Comparison of ENCODE assay signal across 29 cellular contexts in the genomic region with DNA sequence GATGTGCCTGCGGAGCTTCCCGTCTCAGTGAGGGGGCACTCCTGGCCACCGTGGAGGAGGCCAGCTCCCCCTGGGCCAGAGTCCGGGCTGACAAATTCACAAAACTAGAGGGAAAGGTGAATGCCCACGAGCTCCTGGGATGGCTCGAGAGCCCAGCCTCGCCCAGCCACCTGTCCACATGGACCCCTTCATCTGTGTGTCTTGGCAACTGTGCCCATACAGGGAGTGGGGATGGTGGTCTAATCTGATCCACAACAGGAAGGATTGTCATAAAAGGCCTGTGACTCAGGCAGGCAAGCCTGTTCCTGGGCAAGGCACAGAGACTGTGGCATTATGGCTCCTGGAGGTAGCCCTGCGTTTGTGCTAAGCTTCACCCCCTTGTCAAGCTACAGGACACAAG. TPM values are rescaled to one million over a fixed set of nuclear protein-coding genes. Genes with fewer than 3 reads are reported as not detected.
DNase-seq lines count a peak whose midpoint lies in the region; ATAC-seq, FAIRE-seq and TF ChIP-seq lines count a peak whose summit lies in the region.
"Had no signal": no experiment of that assay in that cellular context is flagged by ENCODE, and none has a peak within 500 bp of the region (broad histone marks: within the 10 kb centered on the region; RNA-seq: fewer than 3 reads in every experiment).

No MANE protein-coding gene starts in this region.

- DNase-seq in IMR-90: peak; percentile 16
- DNase-seq in endothelial cell of umbilical vein (ENCODE audit: low read depth, low spot score): peak; percentile 47
- no peak for DNase-seq in transverse colon
- DNase-seq in effector CD4-positive, alpha-beta T cell: no peak
- DNase-seq in GM10266 (ENCODE audit: extremely low spot score): no peak
- DNase-seq: activated CD4-positive, alpha-beta T cell treated with anti-CD3 and anti-CD28 coated beads for 1 hour; activated effector memory CD4-positive, alpha-beta T cell treated with Interleukin-2 at 50 U/mL for 16 hours; activated naive CD8-positive, alpha-beta T cell treated with anti-CD3 and anti-CD28 coated beads for 36 hours; activated T-cell treated with anti-CD3 and anti-CD28 coated beads for 4 hours; aorta; C1 segment of cervical spinal cord; glutamatergic neuron; KG1; kidney; MG63; NCI-H1417 treated with DMSO at 0.1 percent for 48 hours; NCI-H2081 treated with DMSO at 0.1 percent for 48 hours; NCI-H446; nucleus accumbens; stimulated activated CD8-positive, alpha-beta memory T cell treated with anti-CD3 and anti-CD28 coated beads, Interleukin-4, amount 100 ng/mL, for 48 hours; T-helper 1 cell had no signal

- H3K27me3 Mint-ChIP-seq in nephron (ENCODE audit: low read depth): peaks cover 3% of the 10 kb centered on the region
- H3K27me3 Mint-ChIP-seq: activated naive CD8-positive, alpha-beta T cell treated with anti-CD3 and anti-CD28 coated beads for 36 hours had no signal

- peaks cover 32 to 76% of the 10 kb centered on the region in 2 experiments; a peak in 3 of 4 replicates for H3K79me1 ChIP-seq in IMR-90 (ENCODE audit: low read depth in 1 of 2, low read length in 2 of 2)

- peak overlapping the region; percentile 65 to 92; a peak in 3 of 4 replicates for H4K8ac ChIP-seq in IMR-90 (ENCODE audit: low read depth in 2 of 2, low read length in 2 of 2)

- H3K4me3 Mint-ChIP-seq in nephron: no peak overlapping the region
- H3K4me3 Mint-ChIP-seq: activated naive CD8-positive, alpha-beta T cell treated with anti-CD3 and anti-CD28 coated beads for 36 hours had no signal

- no peaks in the 10 kb centered on the region for H3K79me2 ChIP-seq in endothelial cell of umbilical vein (ENCODE audit: control insufficient read depth, insufficient read depth, low read length)

- H2BK15ac ChIP-seq in IMR-90 (ENCODE audit: low read depth, low read length): peak overlapping the region; percentile 81; the same call in 2 of the 3 replicates

- peak overlapping the region; percentile 94 for H3K14ac ChIP-seq in IMR-90 (replicated peaks; ENCODE audit: low read depth, low read length)

- peaks cover 57% of the 10 kb centered on the region for H3K4me1 Mint-ChIP-seq in nephron
- H3K4me1 Mint-ChIP-seq: activated naive CD8-positive, alpha-beta T cell treated with anti-CD3 and anti-CD28 coated beads for 36 hours had no signal

- dilution Hi-C loops in IMR-90 (cut with HindIII; ENCODE audit: low sequenced_read_pairs, unreplicated experiment) (no loop called here), endothelial cell of umbilical vein (cut with MboI; ENCODE audit: extremely low pct_ligation_motif_present, low sequenced_read_pairs) (no loop called here)

- peak overlapping the region; percentile 94 for H3K4ac ChIP-seq in IMR-90 (ENCODE audit: low read depth, low read length)

- peaks cover 49% of the 10 kb centered on the region for H3K36me3 Mint-ChIP-seq in nephron (ENCODE audit: low read depth)

- ATAC-seq in IMR-90 (ENCODE audit: low read depth): no peak
- ATAC-seq in HG03432 (IDR thresholded peaks at IDR 0.05; ENCODE audit: unreplicated experiment): no peak
- ATAC-seq: HCT116 had no signal

- peaks cover 32% of the 10 kb centered on the region for H3K4me1 ChIP-seq in IMR-90 (ENCODE audit: control insufficient read depth, insufficient read depth, low read length)
- H3K4me1 ChIP-seq in endothelial cell of umbilical vein (ENCODE audit: control insufficient read depth, extremely low read depth, insufficient read depth, low read length): peaks cover 30% of the 10 kb centered on the region
- H3K4me1 ChIP-seq in transverse colon: peaks cover 6 to 30% (median 17%) of the 10 kb centered on the region in 4 donors
- H3K4me1 ChIP-seq: SJSA1 had no signal

- H2BK20ac ChIP-seq in IMR-90 (ENCODE audit: low read depth, low read length): peak overlapping the region; percentile 85

- H2AK5ac ChIP-seq in IMR-90 (ENCODE audit: low read depth, low read length): peak overlapping the region; percentile 99

- FAIRE-seq in endothelial cell of umbilical vein (lab: Jason Lieb, UNC): peak; percentile 90
- FAIRE-seq: GM12891, HTR-8/SVneo, kidney had no signal

- H3K27me3 ChIP-seq in IMR-90 (ENCODE audit: control insufficient read depth, insufficient read depth, low read length) (no peaks in the 10 kb centered on the region), endothelial cell of umbilical vein (ENCODE audit: control insufficient read depth in 2 of 2, insufficient read depth in 2 of 2, low read length in 2 of 2) (no peaks in the 10 kb centered on the region), transverse colon (no peaks in the 10 kb centered on the region)
- H3K27me3 ChIP-seq: MG63, SJSA1, tibial nerve had no signal

- no peak for TF ChIP-seq EP300 in transverse colon (IDR thresholded peaks at IDR 0.05; ENCODE audit: low read depth)

- peak overlapping the region; percentile 95 to 99 (median 97) for H3K27ac Mint-ChIP-seq in nephron

- POLR2A ChIA-PET in IMR-90 (lab: Charles Lee; ENCODE audit: unreplicated experiment): no interaction called here
- POLR2A ChIA-PET in endothelial cell of umbilical vein (lab: Charles Lee): no interaction called here

- no peak overlapping the region for H3K4me3 ChIP-seq in IMR-90 (ENCODE audit: insufficient read depth, low read depth, low read length)
- no peak overlapping the region for H3K4me3 ChIP-seq in endothelial cell of umbilical vein (replicated peaks in 1 of 3; ENCODE audit: insufficient read depth in 1 of 3, low read depth in 1 of 3, low read length in 3 of 3)
- no peak overlapping the region for H3K4me3 ChIP-seq in transverse colon
- H3K4me3 ChIP-seq: lung, MG63, SJSA1, tibial nerve had no signal

- peak overlapping the region; percentile 60 for H2AK9ac ChIP-seq in IMR-90 (replicated peaks; ENCODE audit: low read depth, low read length, poor library complexity)

- H3K18ac ChIP-seq in IMR-90 (ENCODE audit: low read depth, low read length): peak overlapping the region; percentile 14; the same call in 1 of the 2 replicates

- peaks cover 34% of the 10 kb centered on the region for H4K20me1 ChIP-seq in IMR-90 (ENCODE audit: insufficient read depth, low read length)
- no peaks in the 10 kb centered on the region for H4K20me1 ChIP-seq in endothelial cell of umbilical vein (replicated peaks; ENCODE audit: control insufficient read depth, extremely low read depth, insufficient read depth, low read length)

- no peak for TF ChIP-seq RAD21 in IMR-90 (IDR thresholded peaks at IDR 0.05; ENCODE audit: low read length)

- intact Hi-C loops in IMR-90 (cut with micrococcal nuclease): loop anchor here (2.0 kb wide), 1 partner anchor 29 kb away; the partner anchor contains the start of gene VMAC
- intact Hi-C loops in endothelial cell of umbilical vein (cut with micrococcal nuclease): no loop called here
- intact Hi-C loops in transverse colon (cut with DNase I; ENCODE audit: low total_unique reads): no loop called here

- H3K36me3 ChIP-seq in IMR-90 (ENCODE audit: control insufficient read depth, insufficient read depth, low read length) (peaks cover 48% of the 10 kb centered on the region), endothelial cell of umbilical vein (ENCODE audit: control insufficient read depth in 2 of 2, extremely low read depth in 1 of 2, insufficient read depth in 2 of 2, low read length in 2 of 2) (peaks cover 13 to 24% of the 10 kb centered on the region in 2 experiments), transverse colon (peaks cover 0 to 3% (median 0%) of the 10 kb centered on the region in 4 donors)

- peak overlapping the region; percentile 46 for H3K56ac ChIP-seq in IMR-90 (ENCODE audit: extremely low read depth, insufficient read depth, low read length)

- H3K9ac ChIP-seq in IMR-90 (ENCODE audit: low read depth, low read length) (peak overlapping the region; percentile 41; the same call in 1 of the 2 replicates), endothelial cell of umbilical vein (replicated peaks; ENCODE audit: extremely low read depth, insufficient read depth, low read length) (no peak overlapping the region)

- CTCF ChIA-PET in IMR-90 (lab: Yijun Ruan, JAX) (no interaction called here), endothelial cell of umbilical vein (lab: Charles Lee) (interaction anchor here (2.9 to 3.4 kb wide), 3 partner anchors 34 to 130 kb away, joined by 12 to 28 read pairs (median 17); partner anchors contain the start of gene NRTN)

- H3K9me3 ChIP-seq in IMR-90 (ENCODE audit: control insufficient read depth, insufficient read depth, low read length) (no peaks in the 10 kb centered on the region), endothelial cell of umbilical vein (replicated peaks; ENCODE audit: control insufficient read depth, insufficient read depth, low read length) (no peaks in the 10 kb centered on the region), transverse colon (no peaks in the 10 kb centered on the region)
- H3K9me3 ChIP-seq: MG63, SJSA1, tibial nerve had no signal

- no peak for TF ChIP-seq CTCF in IMR-90 (conservative IDR thresholded peaks at IDR 0.05; ENCODE audit: low read depth, low read length)
- no peak for TF ChIP-seq CTCF in endothelial cell of umbilical vein (IDR thresholded peaks at IDR 0.05; ENCODE audit: extremely low read depth in 1 of 2, insufficient read depth in 1 of 2, low read depth in 1 of 2, low read length in 2 of 2)
- no peak for TF ChIP-seq CTCF in nephron (IDR thresholded peaks at IDR 0.05; ENCODE audit: unreplicated experiment in 3 of 3)
- TF ChIP-seq CTCF in transverse colon (IDR thresholded peaks at IDR 0.05): no peak
- TF ChIP-seq CTCF in GM10266 (IDR thresholded peaks at IDR 0.05; ENCODE audit: control insufficient read depth, insufficient read depth, low read depth, missing control alignments): no peak

- no peaks in the 10 kb centered on the region for H3K9me3 Mint-ChIP-seq in nephron
- H3K9me3 Mint-ChIP-seq: activated naive CD8-positive, alpha-beta T cell treated with anti-CD3 and anti-CD28 coated beads for 36 hours had no signal

- in situ Hi-C loops in IMR-90 (cut with MboI; ENCODE audit: low sequenced_read_pairs): no loop called here
- in situ Hi-C loops in transverse colon (cut with MboI; ENCODE audit: low pct_ligation_motif_present in 1 of 4, low pct_unique_long_range_greater_than_20kb in 1 of 4, low sequenced_read_pairs in 3 of 4): no loop called here

- peak overlapping the region; percentile 86 for H2BK120ac ChIP-seq in IMR-90 (ENCODE audit: low read depth, low read length)

- H2AFZ ChIP-seq in IMR-90 (replicated peaks; ENCODE audit: low read length, poor library complexity) (no peak overlapping the region), endothelial cell of umbilical vein (ENCODE audit: low read depth, low read length) (no peak overlapping the region)

- H4K5ac ChIP-seq in IMR-90 (ENCODE audit: low read depth, low read length): peak overlapping the region; percentile 13; the same call in 1 of the 2 replicates

- 75% methylated on average over 4 of the region's 8 CpGs; no CpG with 5 or more reads in 1 of the 2 experiments for WGBS in IMR-90 (ENCODE audit: extremely low coverage in 2 of 2, insufficient read length in 1 of 2), 2 experiments
- WGBS in transverse colon (ENCODE audit: low coverage in 1 of 2), 2 donors: 79% methylated on average over 8 of the region's 8 CpGs; no CpG with 5 or more reads in 1 of the 2 donors

- peaks cover 34% of the 10 kb centered on the region for H3K9me1 ChIP-seq in IMR-90 (ENCODE audit: insufficient read depth, low read length)
- H3K9me1 ChIP-seq in endothelial cell of umbilical vein (replicated peaks; ENCODE audit: control insufficient read depth, extremely low read depth, insufficient read depth, low read length): no peaks in the 10 kb centered on the region

- peak overlapping the region; percentile 84 for H4K91ac ChIP-seq in IMR-90 (ENCODE audit: insufficient read depth, low read depth, low read length)

- peak overlapping the region; percentile 74 for H2BK5ac ChIP-seq in IMR-90 (ENCODE audit: low read depth, low read length, poor library complexity, severe bottlenecking)

- peak overlapping the region; percentile 88 for H3K23ac ChIP-seq in IMR-90 (ENCODE audit: low read depth, low read length)

- H3K4me2 ChIP-seq in IMR-90 (ENCODE audit: low read depth, low read length) (no peak overlapping the region), endothelial cell of umbilical vein (ENCODE audit: insufficient read depth, low read length) (no peak overlapping the region)

- H3K27ac ChIP-seq in IMR-90 (ENCODE audit: insufficient read depth, low read length) (peak overlapping the region; percentile 69), endothelial cell of umbilical vein (ENCODE audit: insufficient read depth, low read depth, low read length) (peak overlapping the region; percentile 42), transverse colon (peak overlapping the region; percentile 7 to 65 (median 61))
- H3K27ac ChIP-seq: SJSA1 had no signal

- BruUV-seq in IMR-90 (replicated peaks; lab: Mats Ljungman, UMichigan) (no TSS peak), endothelial cell of umbilical vein (replicated peaks; lab: Mats Ljungman, UMichigan) (no TSS peak)

- no peak for TF ChIP-seq POLR2A in IMR-90 (IDR thresholded peaks at IDR 0.05; ENCODE audit: low read depth, low read length)
- no peak for TF ChIP-seq POLR2A in endothelial cell of umbilical vein (IDR thresholded peaks at IDR 0.05; ENCODE audit: low read depth, low read length)
- no peak for TF ChIP-seq POLR2A in transverse colon (IDR thresholded peaks at IDR 0.05)

RNA-seq across cellular contexts. Expression of gene CAPS, which starts 19.9 kb away (rescaled TPM):
- total RNA-seq in IMR-90 (2012; rRNA removed) (0.54 and 1.4 TPM in 2 replicates), endothelial cell of umbilical vein (6.1 and 6.9 TPM in 2 replicates), transverse colon (10 to 100 TPM; 24.6 to 57.3 (median 38.0) TPM)
- polyA plus RNA-seq in IMR-90 (2012; rRNA removed) (4.9 and 5.6 TPM in 2 replicates), endothelial cell of umbilical vein (8.9 and 11.3 TPM in 2 replicates)
- polyA plus RNA-seq in IMR-90 (2012; cell fraction: cytosol; rRNA removed): 2.2 and 2.4 TPM in 2 replicates
- 34.4 and 78.7 TPM in 2 replicates for polyA plus RNA-seq in IMR-90 (2012; cell fraction: nucleus; rRNA removed; ENCODE audit: low replicate concordance)
- polyA plus RNA-seq in endothelial cell of umbilical vein (2011; cell fraction: cytosol; rRNA removed): 1.5 and 3.3 TPM in 2 replicates
- 26.1 and 29.4 TPM in 2 replicates for polyA plus RNA-seq in endothelial cell of umbilical vein (2011; cell fraction: nucleus; rRNA removed)
- 2.4 and 4.4 TPM in 2 replicates for polyA plus RNA-seq in endothelial cell of umbilical vein (2012)
- polyA minus RNA-seq in endothelial cell of umbilical vein: 1.8 and 2.1 TPM in 2 replicates
- polyA minus RNA-seq in endothelial cell of umbilical vein (2011; cell fraction: cytosol; rRNA and poly(A)+ RNA removed): not detected
- polyA minus RNA-seq in endothelial cell of umbilical vein (2011; cell fraction: nucleus; rRNA and poly(A)+ RNA removed): 3.8 and 5.6 TPM in 2 replicates

RNA-seq across cellular contexts. Expression of gene VMAC, which starts 29.3 kb away (rescaled TPM):
- 1.4 and 1.7 TPM in 2 replicates for total RNA-seq in IMR-90 (2012; rRNA removed)
- 3.1 TPM in 2 replicates for polyA plus RNA-seq in IMR-90 (2012; rRNA removed)
- 2.2 and 3.0 TPM in 2 replicates for polyA plus RNA-seq in IMR-90 (2012; cell fraction: cytosol; rRNA removed)
- 27.6 and 28.8 TPM in 2 replicates for polyA plus RNA-seq in IMR-90 (2012; cell fraction: nucleus; rRNA removed; ENCODE audit: low replicate concordance)
- total RNA-seq in endothelial cell of umbilical vein: 4.4 and 4.7 TPM in 2 replicates
- polyA plus RNA-seq in endothelial cell of umbilical vein: 6.9 and 8.9 TPM in 2 replicates
- polyA plus RNA-seq in endothelial cell of umbilical vein (2011; cell fraction: cytosol; rRNA removed): 2.1 and 3.2 TPM in 2 replicates
- polyA plus RNA-seq in endothelial cell of umbilical vein (2011; cell fraction: nucleus; rRNA removed): 21.6 TPM in 2 replicates
- polyA plus RNA-seq in endothelial cell of umbilical vein (2012): 2.1 and 2.6 TPM in 2 replicates
- 1.9 and 3.9 TPM in 2 replicates for polyA minus RNA-seq in endothelial cell of umbilical vein
- 0.72 TPM for polyA minus RNA-seq in endothelial cell of umbilical vein (2011; cell fraction: cytosol; rRNA and poly(A)+ RNA removed)
- polyA minus RNA-seq in endothelial cell of umbilical vein (2011; cell fraction: nucleus; rRNA and poly(A)+ RNA removed): 4.0 and 4.6 TPM in 2 replicates
- total RNA-seq in transverse colon: 10 to 100 TPM in 2 of 4 donors, 1 to 10 TPM in 2; 8.9 to 59.5 (median 18.4) TPM

RNA-seq across cellular contexts. Expression of gene NDUFA11, which starts 30.4 kb away (rescaled TPM):
- total RNA-seq in IMR-90 (2012; rRNA removed): 297 and 375 TPM in 2 replicates
- polyA plus RNA-seq in IMR-90 (2012; rRNA removed): 1,140 and 1,276 TPM in 2 replicates
- polyA plus RNA-seq in IMR-90 (2012; cell fraction: cytosol; rRNA removed): 644 and 1,099 TPM in 2 replicates
- 285 and 599 TPM in 2 replicates for polyA plus RNA-seq in IMR-90 (2012; cell fraction: nucleus; rRNA removed; ENCODE audit: low replicate concordance)
- total RNA-seq in endothelial cell of umbilical vein: 281 and 283 TPM in 2 replicates
- polyA plus RNA-seq in endothelial cell of umbilical vein: 876 and 1,690 TPM in 2 replicates
- 491 and 683 TPM in 2 replicates for polyA plus RNA-seq in endothelial cell of umbilical vein (2011; cell fraction: cytosol; rRNA removed)
- 195 and 273 TPM in 2 replicates for polyA plus RNA-seq in endothelial cell of umbilical vein (2011; cell fraction: nucleus; rRNA removed)
- polyA plus RNA-seq in endothelial cell of umbilical vein (2012): 256 and 303 TPM in 2 replicates
- polyA minus RNA-seq in endothelial cell of umbilical vein: 50.8 and 68.0 TPM in 2 replicates
- 39.5 TPM for polyA minus RNA-seq in endothelial cell of umbilical vein (2011; cell fraction: cytosol; rRNA and poly(A)+ RNA removed)
- polyA minus RNA-seq in endothelial cell of umbilical vein (2011; cell fraction: nucleus; rRNA and poly(A)+ RNA removed): 16.4 and 23.1 TPM in 2 replicates
- 100 to 1,000 TPM; 149 to 352 (median 235) TPM for total RNA-seq in transverse colon

RNA-seq across cellular contexts. Expression of gene RANBP3, which starts 43.9 kb away (rescaled TPM):
- 42.5 and 46.7 TPM in 2 replicates for total RNA-seq in IMR-90 (2012; rRNA removed)
- 111 and 165 TPM in 2 replicates for polyA plus RNA-seq in IMR-90 (2012; rRNA removed)
- 75.6 and 136 TPM in 2 replicates for polyA plus RNA-seq in IMR-90 (2012; cell fraction: cytosol; rRNA removed)
- polyA plus RNA-seq in IMR-90 (2012; cell fraction: nucleus; rRNA removed; ENCODE audit: low replicate concordance): 170 and 215 TPM in 2 replicates
- total RNA-seq in endothelial cell of umbilical vein: 72.3 and 87.8 TPM in 2 replicates
- 85.3 and 102 TPM in 2 replicates for polyA plus RNA-seq in endothelial cell of umbilical vein
- polyA plus RNA-seq in endothelial cell of umbilical vein (2011; cell fraction: cytosol; rRNA removed): 54.0 and 75.8 TPM in 2 replicates
- polyA plus RNA-seq in endothelial cell of umbilical vein (2011; cell fraction: nucleus; rRNA removed): 90.5 and 108 TPM in 2 replicates
- 49.6 and 51.8 TPM in 2 replicates for polyA plus RNA-seq in endothelial cell of umbilical vein (2012)
- 57.1 and 60.4 TPM in 2 replicates for polyA minus RNA-seq in endothelial cell of umbilical vein
- 35.1 TPM for polyA minus RNA-seq in endothelial cell of umbilical vein (2011; cell fraction: cytosol; rRNA and poly(A)+ RNA removed)
- polyA minus RNA-seq in endothelial cell of umbilical vein (2011; cell fraction: nucleus; rRNA and poly(A)+ RNA removed): 35.5 and 40.5 TPM in 2 replicates
- total RNA-seq in transverse colon: 100 to 1,000 TPM in 1 of 4 donors, 10 to 100 TPM in 3; 58.9 to 175 (median 65.0) TPM

Comparison
In these comparisons a context has a peak if more than half of its experiments do, and no peak if none do; other contexts are left out.
1. DNase-seq: peak in IMR-90 (single experiment) and endothelial cell of umbilical vein (single experiment); none in transverse colon (single experiment), effector CD4-positive, alpha-beta T cell (single experiment) and GM10266 (single experiment).
2. Peak in every context shown above with its lines, with median percentiles within 50 percentile points of each other: H3K27ac ChIP-seq.